In genomic region chrX:112779139-112779538, GRCh38 we compare ENCODE assay signal across 33 cellular contexts.
"Had no signal": no experiment of that assay in that cellular context is flagged by ENCODE, and none has a peak within 500 bp of the region (broad histone marks: within the 10 kb centered on the region; RNA-seq: fewer than 3 reads in every experiment).

No MANE protein-coding gene starts in this region.

- H3K27me3 ChIP-seq: SJSA1 had no signal

- H3K4me1 Mint-ChIP-seq: activated B cell treated with CpG ODN at 0.5 μM for 24 hours; activated CD4-positive, alpha-beta memory T cell treated with anti-CD3 and anti-CD28 coated beads, Interleukin-2, amount 10 ng/mL, durations not matched to agents 7 days and 5 days; activated CD8-positive, alpha-beta memory T cell treated with anti-CD3 and anti-CD28 coated beads, Interleukin-2, amount 10 ng/mL, durations not matched to agents 7 days and 5 days; activated naive CD4-positive, alpha-beta T cell treated with anti-CD3 and anti-CD28 coated beads, Interleukin-2, amount 10 ng/mL, durations not matched to agents 7 days and 5 days; activated naive CD8-positive, alpha-beta T cell treated with anti-CD3 and anti-CD28 coated beads, Interleukin-2, amount 50 U/mL, for 24 hours had no signal

- H3K27me3 Mint-ChIP-seq: activated B cell treated with CpG ODN at 0.5 μM for 24 hours; activated CD4-positive, alpha-beta memory T cell treated with anti-CD3 and anti-CD28 coated beads, Interleukin-2, amount 10 ng/mL, durations not matched to agents 7 days and 5 days; activated CD8-positive, alpha-beta memory T cell treated with anti-CD3 and anti-CD28 coated beads, Interleukin-2, amount 10 ng/mL, durations not matched to agents 7 days and 5 days; activated naive CD4-positive, alpha-beta T cell treated with anti-CD3 and anti-CD28 coated beads, Interleukin-2, amount 10 ng/mL, durations not matched to agents 7 days and 5 days; activated naive CD8-positive, alpha-beta T cell; activated naive CD8-positive, alpha-beta T cell treated with anti-CD3 and anti-CD28 coated beads, Interleukin-2, amount 50 U/mL, for 24 hours; brain had no signal

- H3K4me3 ChIP-seq: SJSA1 had no signal

- H3K9me3 ChIP-seq: SJSA1 had no signal

- H3K4me1 ChIP-seq: SJSA1 had no signal

- H3K9me3 Mint-ChIP-seq: activated B cell treated with CpG ODN at 0.5 μM for 24 hours; activated CD4-positive, alpha-beta memory T cell treated with anti-CD3 and anti-CD28 coated beads, Interleukin-2, amount 10 ng/mL, durations not matched to agents 7 days and 5 days; activated naive CD4-positive, alpha-beta T cell treated with anti-CD3 and anti-CD28 coated beads, Interleukin-2, amount 10 ng/mL, durations not matched to agents 7 days and 5 days; activated naive CD8-positive, alpha-beta T cell treated with anti-CD3 and anti-CD28 coated beads, Interleukin-2, amount 50 U/mL, for 24 hours had no signal

- H3K36me3 Mint-ChIP-seq: activated CD8-positive, alpha-beta memory T cell treated with anti-CD3 and anti-CD28 coated beads, Interleukin-2, amount 10 ng/mL, durations not matched to agents 7 days and 5 days; activated naive CD4-positive, alpha-beta T cell treated with anti-CD3 and anti-CD28 coated beads, Interleukin-2, amount 10 ng/mL, durations not matched to agents 7 days and 5 days had no signal

- DNase-seq: activated B cell treated with CpG ODN at 0.5 μM for 24 hours; activated CD4-positive, alpha-beta memory T cell treated with anti-CD3 and anti-CD28 coated beads, Interleukin-2, amount 10 ng/mL, durations not matched to agents 7 days and 5 days; activated CD4-positive, alpha-beta T cell treated with anti-CD3 and anti-CD28 coated beads for 48 hours; activated CD4-positive, CD25-positive, alpha-beta regulatory T cell treated with anti-CD3 and anti-CD28 coated beads, Interleukin-2, amount 50 U/mL, for 72 hours; activated CD8-positive, alpha-beta memory T cell treated with anti-CD3 and anti-CD28 coated beads for 24 hours; activated CD8-positive, alpha-beta memory T cell treated with anti-CD3 and anti-CD28 coated beads, Interleukin-2, amount 10 ng/mL, durations not matched to agents 7 days and 5 days; activated CD8-positive, alpha-beta memory T cell treated with anti-CD3 and anti-CD28 coated beads, Interleukin-2, amount 50 U/mL, for 48 hours; activated effector memory CD4-positive, alpha-beta T cell treated with Interleukin-2 at 50 U/mL for 16 hours; activated naive CD4-positive, alpha-beta T cell treated with anti-CD3 and anti-CD28 coated beads, Interleukin-2, amount 10 ng/mL, durations not matched to agents 7 days and 5 days; activated naive CD8-positive, alpha-beta T cell treated with anti-CD3 and anti-CD28 coated beads, Interleukin-2, amount 50 U/mL, for 24 hours; activated T-cell treated with anti-CD3 and anti-CD28 coated beads, Interleukin-2, amount 50 U/mL, for 48 hours; anterior cingulate cortex; caudate nucleus; Kasumi-1; KG1; MM.1S; MV-4-11; NCI-H1092; NCI-H1436 treated with DMSO at 0.1 percent for 48 hours; NCI-H1694 treated with DMSO at 0.1 percent for 48 hours; NCI-H2029; NCI-H345; NCI-H524 treated with DMSO at 0.1 percent for 48 hours; SHP77; SW 1271; T-helper 1 cell; T-helper 2 cell; T-helper 9 cell had no signal

- H3K4me3 Mint-ChIP-seq: activated B cell treated with CpG ODN at 0.5 μM for 24 hours; activated CD4-positive, alpha-beta memory T cell treated with anti-CD3 and anti-CD28 coated beads, Interleukin-2, amount 10 ng/mL, durations not matched to agents 7 days and 5 days; activated CD8-positive, alpha-beta memory T cell treated with anti-CD3 and anti-CD28 coated beads, Interleukin-2, amount 10 ng/mL, durations not matched to agents 7 days and 5 days; activated naive CD4-positive, alpha-beta T cell treated with anti-CD3 and anti-CD28 coated beads, Interleukin-2, amount 10 ng/mL, durations not matched to agents 7 days and 5 days; activated naive CD8-positive, alpha-beta T cell; activated naive CD8-positive, alpha-beta T cell treated with anti-CD3 and anti-CD28 coated beads, Interleukin-2, amount 50 U/mL, for 24 hours; brain had no signal

- H3K27ac ChIP-seq: SJSA1, VCaP had no signal

- ATAC-seq: activated CD8-positive, alpha-beta memory T cell treated with anti-CD3 and anti-CD28 coated beads, Interleukin-2, amount 10 ng/mL, durations not matched to agents 7 days and 5 days; activated naive CD8-positive, alpha-beta T cell treated with anti-CD3 and anti-CD28 coated beads, Interleukin-2, amount 50 U/mL, for 24 hours; Panc1 had no signal

- H3K36me3 ChIP-seq: SJSA1 had no signal

- H3K27ac Mint-ChIP-seq: activated B cell treated with CpG ODN at 0.5 μM for 24 hours; activated CD4-positive, alpha-beta memory T cell treated with anti-CD3 and anti-CD28 coated beads, Interleukin-2, amount 10 ng/mL, durations not matched to agents 7 days and 5 days; activated CD8-positive, alpha-beta memory T cell treated with anti-CD3 and anti-CD28 coated beads, Interleukin-2, amount 10 ng/mL, durations not matched to agents 7 days and 5 days; activated naive CD4-positive, alpha-beta T cell treated with anti-CD3 and anti-CD28 coated beads, Interleukin-2, amount 10 ng/mL, durations not matched to agents 7 days and 5 days; activated naive CD8-positive, alpha-beta T cell; activated naive CD8-positive, alpha-beta T cell treated with anti-CD3 and anti-CD28 coated beads, Interleukin-2, amount 50 U/mL, for 24 hours; brain had no signal
